ENCODE assay signal across 8 cellular contexts in the genomic region with DNA sequence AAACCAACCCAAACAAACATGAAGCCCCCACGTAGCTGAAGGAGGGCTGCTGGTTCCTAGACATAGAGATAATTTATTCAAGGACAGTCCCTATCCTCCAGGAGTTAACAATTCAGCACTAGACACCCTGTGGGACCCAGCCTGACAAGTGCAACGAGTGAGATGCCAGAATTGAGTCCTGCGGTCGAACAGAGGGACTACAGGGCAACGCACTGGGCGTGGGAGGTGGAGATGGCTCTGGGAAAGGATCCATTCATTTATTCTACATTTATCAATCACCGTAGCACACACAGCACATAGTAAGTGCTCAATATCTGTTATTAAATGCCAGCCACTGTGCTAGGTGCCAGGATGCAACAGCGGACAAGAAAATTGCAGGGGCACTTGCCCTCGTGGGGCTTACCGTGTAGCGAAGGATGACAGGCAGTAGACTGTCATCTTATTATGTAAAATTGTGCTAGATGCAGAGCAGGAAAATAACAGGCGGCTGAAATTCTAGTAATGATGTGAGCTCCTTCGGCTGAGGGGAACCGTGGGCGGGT. TPM values are rescaled to one million over a fixed set of nuclear protein-coding genes. Genes with fewer than 3 reads are reported as not detected.
DNase-seq lines count a peak whose midpoint lies in the region; ATAC-seq and TF ChIP-seq lines count a peak whose summit lies in the region.

No MANE protein-coding gene starts in this region.

- H3K9me3 ChIP-seq in OCI-LY7 (ENCODE audit: low read length) (no peaks in the 10 kb centered on the region), neural cell (ENCODE audit: low read length) (no peaks in the 10 kb centered on the region)
- no peaks in the 10 kb centered on the region for H3K9me3 ChIP-seq in effector memory CD4-positive, alpha-beta T cell (ENCODE audit: control insufficient read depth, low read length)

- H3K9me2 ChIP-seq in OCI-LY7 (ENCODE audit: insufficient read depth, low read length) (no peaks in the 10 kb centered on the region), neural cell (ENCODE audit: insufficient read depth, low read length) (no peaks in the 10 kb centered on the region)

- CTCF ChIA-PET in OCI-LY7 (lab: Charles Lee; ENCODE audit: unreplicated experiment), result interaction anchor here (1.3 kb wide), 1 partner anchor 98 kb away, joined by 7 read pairs; no protein-coding TSS in a partner anchor

- ATAC-seq in GM19463 (IDR thresholded peaks at IDR 0.05; ENCODE audit: unreplicated experiment), result no peak

- H3K27me3 ChIP-seq in GM06990 (replicated peaks; ENCODE audit: control insufficient read depth, insufficient read depth, low read length) (no peaks in the 10 kb centered on the region), neural cell (ENCODE audit: insufficient read depth, low read depth, low read length) (peaks cover 13% of the 10 kb centered on the region)
- no peaks in the 10 kb centered on the region for H3K27me3 ChIP-seq in effector memory CD4-positive, alpha-beta T cell (replicated peaks; ENCODE audit: control insufficient read depth, insufficient read depth, low read length, poor library complexity, severe bottlenecking)

- intact Hi-C loops in OCI-LY7 (cut with micrococcal nuclease; ENCODE audit: unreplicated experiment), result no loop called here

- H3K36me3 ChIP-seq in GM06990 (ENCODE audit: control insufficient read depth, insufficient read depth, low read length), result no peaks in the 10 kb centered on the region
- H3K36me3 ChIP-seq in OCI-LY7 (ENCODE audit: insufficient read depth, low read length), result no peaks in the 10 kb centered on the region
- H3K36me3 ChIP-seq in effector memory CD4-positive, alpha-beta T cell (ENCODE audit: control insufficient read depth, insufficient read depth, low read length), result no peaks in the 10 kb centered on the region
- no peaks in the 10 kb centered on the region for H3K36me3 ChIP-seq in neural cell (ENCODE audit: insufficient read depth, low read length)

- H3K4me2 ChIP-seq in OCI-LY7 (ENCODE audit: low read length) (peak overlapping the region; percentile 92), neural cell (ENCODE audit: low read length) (peak overlapping the region; percentile 60)

- no peaks in the 10 kb centered on the region for H3F3A ChIP-seq in neural cell (ENCODE audit: insufficient read depth, low read length, poor library complexity, severe bottlenecking)

- no peak overlapping the region for H3K27ac ChIP-seq in OCI-LY7 (ENCODE audit: low read depth, low read length, poor library complexity, severe bottlenecking)
- no peak overlapping the region for H3K27ac ChIP-seq in effector memory CD4-positive, alpha-beta T cell (ENCODE audit: insufficient read depth, low read length, poor library complexity, severe bottlenecking)
- peak overlapping the region; percentile 72 for H3K27ac ChIP-seq in neural cell (ENCODE audit: low read length)

- peak; percentile 25 for TF ChIP-seq EP300 in neural cell (conservative IDR thresholded peaks at IDR 0.05; ENCODE audit: poor library complexity, severe bottlenecking)

- no peak for DNase-seq in GM06990 (ENCODE audit: extremely low read depth, insufficient read length)
- DNase-seq in OCI-LY7 (ENCODE audit: low spot score), result no peak
- no peak for DNase-seq in effector memory CD4-positive, alpha-beta T cell
- DNase-seq in HCEC 1CT, result no peak
- no peak for DNase-seq in NCI-H345 (lab: John Stamatoyannopoulos, UW)
- no peak for DNase-seq in RKO (ENCODE audit: low spot score)

- no TSS peak for BruUV-seq in OCI-LY7 (replicated peaks; lab: Mats Ljungman, UMichigan)

- H2AFZ ChIP-seq in OCI-LY7 (ENCODE audit: low read length), result peak overlapping the region; percentile 98
- peak overlapping the region; percentile 90 for H2AFZ ChIP-seq in neural cell (ENCODE audit: low read depth, low read length)

- H4K20me1 ChIP-seq in OCI-LY7 (ENCODE audit: insufficient read depth, low read length) (0 out of 2 replicates have a peak, but pooled peaks cover 5% of the 10 kb centered on the region), neural cell (ENCODE audit: insufficient read depth) (no peaks in the 10 kb centered on the region)

- peak overlapping the region; percentile 85 for H3K9ac ChIP-seq in neural cell (ENCODE audit: low read length)

- H3K4me1 ChIP-seq in OCI-LY7 (ENCODE audit: insufficient read depth, low read length, poor library complexity, severe bottlenecking), result peaks cover 15% of the 10 kb centered on the region
- H3K4me1 ChIP-seq in effector memory CD4-positive, alpha-beta T cell (ENCODE audit: control insufficient read depth, insufficient read depth, low read length, poor library complexity, severe bottlenecking), result peaks cover 13% of the 10 kb centered on the region

- POLR2A ChIA-PET in OCI-LY7 (lab: Charles Lee), result interaction anchor here (1.0 to 2.8 kb wide), 5 partner anchors 8 to 206 kb away, joined by 3 to 9 read pairs (median 4); no protein-coding TSS in a partner anchor

- TF ChIP-seq RAD21 in neural cell (conservative IDR thresholded peaks at IDR 0.05), result no peak

- H3K79me2 ChIP-seq in OCI-LY7 (ENCODE audit: insufficient read depth, low read depth, low read length) (no peaks in the 10 kb centered on the region), neural cell (replicated peaks; ENCODE audit: insufficient read depth, low read length) (no peaks in the 10 kb centered on the region)

- H3K4me3 ChIP-seq in GM06990 (replicated peaks; ENCODE audit: low read depth, low read length), result peak overlapping the region; percentile 87
- H3K4me3 ChIP-seq in OCI-LY7 (ENCODE audit: low read depth, low read length, poor library complexity, severe bottlenecking), result peak overlapping the region; percentile 76
- peak overlapping the region; percentile 89 for H3K4me3 ChIP-seq in effector memory CD4-positive, alpha-beta T cell (ENCODE audit: insufficient read depth, low read depth, low read length, poor library complexity, severe bottlenecking)
- H3K4me3 ChIP-seq in neural cell (ENCODE audit: low read length), result peak overlapping the region; percentile 87

- TF ChIP-seq CTCF in GM06990 (IDR thresholded peaks at IDR 0.05; ENCODE audit: insufficient read depth, low read length, poor library complexity, severe bottlenecking) (no peak), OCI-LY7 (conservative IDR thresholded peaks at IDR 0.05; ENCODE audit: low read length) (no peak), neural cell (IDR thresholded peaks at IDR 0.05; ENCODE audit: poor library complexity, severe bottlenecking) (no peak)

TF ChIP-seq in neural cell, 6 proteins besides CTCF, POLR2A, EP300 and RAD21:
- no peak for TF ChIP-seq MXI1 (conservative IDR thresholded peaks at IDR 0.05; ENCODE audit: poor library complexity, severe bottlenecking)
- peak; percentile 39 for TF ChIP-seq POLR2AphosphoS5 (IDR thresholded peaks at IDR 0.05)

RNA-seq across cellular contexts. Expression of gene ARHGAP26, which starts 0.9 kb away (rescaled TPM):
- total RNA-seq in OCI-LY7 (2014; rRNA removed; shearing (Covaris generic)), result 7.0 and 7.5 TPM in 2 replicates
- total RNA-seq in OCI-LY7 (2022), result 19.1 and 21.0 TPM in 2 replicates
- polyA plus RNA-seq in neural cell, result 0.83 and 1.4 TPM in 2 replicates
- 6.6 and 7.4 TPM in 2 replicates for polyA minus RNA-seq in neural cell
